ENCODE assay signal across 1 cellular context in genomic region chr11:118957968-118958367, GRCh38.
TF ChIP-seq lines count a peak whose summit lies in the region.

No MANE protein-coding gene starts in this region.

TF ChIP-seq in IMR-90, 13 proteins besides CTCF, POLR2A, EP300 and RAD21:
- TF ChIP-seq MAFK (IDR thresholded peaks at IDR 0.05; ENCODE audit: low read depth, low read length) (no peak), RFX5 (IDR thresholded peaks at IDR 0.05; ENCODE audit: low read depth, low read length) (no peak), USF2 (IDR thresholded peaks at IDR 0.05; ENCODE audit: low read depth, low read length) (no peak), CHD1 (IDR thresholded peaks at IDR 0.05; ENCODE audit: low read depth, low read length) (no peak), SMC3 (IDR thresholded peaks at IDR 0.05; ENCODE audit: low read depth, low read length) (no peak), NFE2L2 (IDR thresholded peaks at IDR 0.05; ENCODE audit: low read depth, low read length) (no peak), MAZ (IDR thresholded peaks at IDR 0.05; ENCODE audit: borderline replicate concordance, low read depth, low read length) (no peak), FOS (IDR thresholded peaks at IDR 0.05; ENCODE audit: low read depth, low read length) (no peak), RCOR1 (IDR thresholded peaks at IDR 0.05; ENCODE audit: insufficient replicate concordance, low read length) (no peak), MXI1 (IDR thresholded peaks at IDR 0.05; ENCODE audit: borderline replicate concordance, low read depth, low read length) (no peak), ELK1 (IDR thresholded peaks at IDR 0.05; ENCODE audit: borderline replicate concordance, low read depth, low read length) (no peak), BHLHE40 (IDR thresholded peaks at IDR 0.05; ENCODE audit: low read depth, low read length) (no peak), CEBPB (IDR thresholded peaks at IDR 0.05; ENCODE audit: low read depth, low read length) (no peak)
